Comparison of ENCODE assay signal across 8 cellular contexts in the genomic region with DNA sequence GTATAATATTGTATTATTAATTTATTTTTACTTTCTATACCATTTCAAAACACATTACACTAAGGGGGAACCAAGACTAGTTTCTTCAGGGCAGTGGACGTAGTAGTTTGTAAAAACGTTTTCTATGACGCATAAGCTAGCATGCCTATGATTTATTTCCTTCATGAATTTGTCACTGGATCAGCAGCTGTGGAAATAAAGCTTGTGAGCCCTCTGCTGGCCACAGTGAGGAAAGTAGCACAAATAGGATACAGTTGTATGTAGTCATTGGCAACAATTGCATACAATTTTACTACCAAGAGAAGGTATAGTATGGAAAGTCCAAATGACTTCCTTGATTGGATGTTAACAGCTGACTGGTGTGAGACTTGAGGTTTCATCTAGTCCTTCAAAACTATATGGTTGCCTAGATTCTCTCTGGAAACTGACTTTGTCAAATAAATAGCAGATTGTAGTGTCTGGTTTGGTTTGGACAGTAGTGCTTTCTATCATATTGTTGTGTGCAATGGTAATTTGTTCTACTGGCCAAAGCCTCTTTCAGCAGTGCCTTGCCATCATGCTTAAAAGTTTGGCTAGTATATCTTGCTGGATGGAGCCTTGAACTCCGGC. TPM values are rescaled to one million over a fixed set of nuclear protein-coding genes. Genes with fewer than 3 reads are reported as not detected.
DNase-seq lines count a peak whose midpoint lies in the region; ATAC-seq and TF ChIP-seq lines count a peak whose summit lies in the region.

No MANE protein-coding gene starts in this region.

- H3K79me1 ChIP-seq in H9 (ENCODE audit: insufficient read depth, low read depth, low read length, poor library complexity, severe bottlenecking) = no peaks in the 10 kb centered on the region

- H3K4me1 Mint-ChIP-seq in H9 = no peaks in the 10 kb centered on the region

- H3K9me3 Mint-ChIP-seq in H9 = no peaks in the 10 kb centered on the region

- no peak for ATAC-seq in HG03521 (IDR thresholded peaks at IDR 0.05; ENCODE audit: unreplicated experiment)

- WGBS in H9 (ENCODE audit: extremely low coverage, insufficient read length, low lambda C conversion rate) = no CpG with 5 or more reads among the region's 4 CpGs

- no peak overlapping the region for H2AK5ac ChIP-seq in H9 (ENCODE audit: insufficient read length, low read length)

- no peaks in the 10 kb centered on the region for H3K27me3 ChIP-seq in H9 (ENCODE audit: insufficient read depth, low read length)

- no peak overlapping the region for H2BK15ac ChIP-seq in H9 (ENCODE audit: low read depth, low read length)

- H3K4me1 ChIP-seq in H9 (ENCODE audit: insufficient read depth, low read length) = no peaks in the 10 kb centered on the region

- no peak overlapping the region for H3K23ac ChIP-seq in H9 (ENCODE audit: insufficient read length, low read depth, low read length)

- no peak overlapping the region for H3K4me3 Mint-ChIP-seq in H9

- H4K5ac ChIP-seq in H9 (ENCODE audit: insufficient read length, low read depth, low read length) = no peak overlapping the region

- H3K18ac ChIP-seq in H9 (ENCODE audit: insufficient read length, low read depth, low read length) = no peak overlapping the region

- H3K14ac ChIP-seq in H9 (ENCODE audit: insufficient read depth, low read length) = no peak overlapping the region

- H3K4ac ChIP-seq in H9 (ENCODE audit: low read depth, low read length) = no peak overlapping the region

- peaks cover 6 to 20% (median 13%) of the 10 kb centered on the region in 3 experiments; a peak in 6 of 7 replicates for H3K36me3 Mint-ChIP-seq in H9 (ENCODE audit: insufficient read depth in 1 of 3, low read depth in 3 of 3)

- no peak overlapping the region for H3K4me2 ChIP-seq in H9 (ENCODE audit: insufficient read depth, insufficient read length, low read length)

- no peak overlapping the region for H4K91ac ChIP-seq in H9 (ENCODE audit: insufficient read length, low read depth, low read length)

- H2AFZ ChIP-seq in H9 (ENCODE audit: low read length) = no peak overlapping the region

- no peak overlapping the region for H2BK5ac ChIP-seq in H9 (ENCODE audit: insufficient read length, low read length)

- H2BK12ac ChIP-seq in H9 (ENCODE audit: insufficient read length, low read depth, low read length) = no peak overlapping the region

- H2BK120ac ChIP-seq in H9 (ENCODE audit: low read depth, low read length, poor library complexity, severe bottlenecking) = no peak overlapping the region

- no peak overlapping the region for H3K27ac Mint-ChIP-seq in H9

- H3K27me3 Mint-ChIP-seq in H9 (ENCODE audit: low read depth) = no peaks in the 10 kb centered on the region

- H3K56ac ChIP-seq in H9 (ENCODE audit: insufficient read length, low read depth, low read length) = no peak overlapping the region

- H3K79me2 ChIP-seq in H9 (ENCODE audit: insufficient read depth, low read length) = no peaks in the 10 kb centered on the region

- H3K9ac ChIP-seq in H9 (ENCODE audit: extremely low read depth, insufficient read length, low read length) = no peak overlapping the region

- no peak overlapping the region for H4K8ac ChIP-seq in H9 (replicated peaks; ENCODE audit: insufficient read length, low read depth, low read length)

- DNase-seq in Ammon's horn (ENCODE audit: low spot score) (peak; percentile 82), H9 (no peak), NCI-H2196 treated with DMSO at 0.1 percent for 48 hours (lab: John Stamatoyannopoulos, UW; ENCODE audit: unreplicated experiment) (peak; percentile 45), cerebellar cortex (ENCODE audit: low spot score) (peak; percentile 82), left kidney (ENCODE audit: low read depth, low spot score) (peak; percentile 91)
- peak; percentile 37 to 51 for DNase-seq in stimulated activated CD4-positive, alpha-beta T cell treated with anti-CD3 and anti-CD28 coated beads, Interleukin-4, amount 100 ng/mL, for 4 hours

- TF ChIP-seq CTCF in H9 (conservative IDR thresholded peaks at IDR 0.05) (peak; percentile 82), WI38 (IDR thresholded peaks at IDR 0.05; ENCODE audit: low read depth, low read length) (peak; percentile 61)

- H3T11ph ChIP-seq in H9 (ENCODE audit: low read length) = no peak overlapping the region

- H3K27ac ChIP-seq in H9 (ENCODE audit: insufficient read length, low read depth, low read length) = no peak overlapping the region

- no peaks in the 10 kb centered on the region for H3K23me2 ChIP-seq in H9 (ENCODE audit: insufficient read length, low read depth, low read length, poor library complexity, severe bottlenecking)

- no peaks in the 10 kb centered on the region for H4K20me1 ChIP-seq in H9 (ENCODE audit: control insufficient read depth, insufficient read depth, insufficient read length)

- H3K9me3 ChIP-seq in H9 (ENCODE audit: control insufficient read depth, low read depth, low read length) = no peaks in the 10 kb centered on the region

- H2BK20ac ChIP-seq in H9 (ENCODE audit: low read depth, low read length, poor library complexity, severe bottlenecking) = no peak overlapping the region

- no peak overlapping the region for H3K4me3 ChIP-seq in WI38 (ENCODE audit: low read depth, low read length)

RNA-seq across cellular contexts. Expression of gene PLEKHD1, which starts 24.3 kb away (rescaled TPM):
- total RNA-seq in H9 (2021) = 0.29 and 0.37 TPM in 2 replicates
